In the genomic region with DNA sequence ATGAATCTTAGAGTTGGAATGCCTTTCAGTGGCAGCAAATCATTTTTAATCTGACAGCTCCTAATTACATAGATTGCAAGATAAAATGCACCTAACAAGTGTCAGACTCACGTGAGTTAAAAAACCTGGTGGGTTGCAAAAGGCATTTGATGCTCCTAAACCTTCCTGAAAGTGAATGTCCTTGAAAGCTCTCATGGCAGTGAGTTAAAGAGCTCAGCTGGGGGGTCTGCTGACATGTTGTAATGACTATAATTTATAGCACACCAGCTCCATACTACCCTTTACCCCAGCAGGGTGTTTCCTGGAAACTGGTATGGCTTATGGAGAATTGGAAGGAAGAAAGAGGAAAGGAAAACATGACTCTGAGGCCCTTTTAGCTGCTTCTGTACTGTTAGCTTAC, we compare ENCODE assay signal across 1 cellular context.
TF ChIP-seq lines count a peak whose summit lies in the region.

No MANE protein-coding gene starts in this region.

TF ChIP-seq in K562, 482 proteins besides CTCF, POLR2A, EP300 and RAD21 (continued from another document):
- TF ChIP-seq, protein P1, sequence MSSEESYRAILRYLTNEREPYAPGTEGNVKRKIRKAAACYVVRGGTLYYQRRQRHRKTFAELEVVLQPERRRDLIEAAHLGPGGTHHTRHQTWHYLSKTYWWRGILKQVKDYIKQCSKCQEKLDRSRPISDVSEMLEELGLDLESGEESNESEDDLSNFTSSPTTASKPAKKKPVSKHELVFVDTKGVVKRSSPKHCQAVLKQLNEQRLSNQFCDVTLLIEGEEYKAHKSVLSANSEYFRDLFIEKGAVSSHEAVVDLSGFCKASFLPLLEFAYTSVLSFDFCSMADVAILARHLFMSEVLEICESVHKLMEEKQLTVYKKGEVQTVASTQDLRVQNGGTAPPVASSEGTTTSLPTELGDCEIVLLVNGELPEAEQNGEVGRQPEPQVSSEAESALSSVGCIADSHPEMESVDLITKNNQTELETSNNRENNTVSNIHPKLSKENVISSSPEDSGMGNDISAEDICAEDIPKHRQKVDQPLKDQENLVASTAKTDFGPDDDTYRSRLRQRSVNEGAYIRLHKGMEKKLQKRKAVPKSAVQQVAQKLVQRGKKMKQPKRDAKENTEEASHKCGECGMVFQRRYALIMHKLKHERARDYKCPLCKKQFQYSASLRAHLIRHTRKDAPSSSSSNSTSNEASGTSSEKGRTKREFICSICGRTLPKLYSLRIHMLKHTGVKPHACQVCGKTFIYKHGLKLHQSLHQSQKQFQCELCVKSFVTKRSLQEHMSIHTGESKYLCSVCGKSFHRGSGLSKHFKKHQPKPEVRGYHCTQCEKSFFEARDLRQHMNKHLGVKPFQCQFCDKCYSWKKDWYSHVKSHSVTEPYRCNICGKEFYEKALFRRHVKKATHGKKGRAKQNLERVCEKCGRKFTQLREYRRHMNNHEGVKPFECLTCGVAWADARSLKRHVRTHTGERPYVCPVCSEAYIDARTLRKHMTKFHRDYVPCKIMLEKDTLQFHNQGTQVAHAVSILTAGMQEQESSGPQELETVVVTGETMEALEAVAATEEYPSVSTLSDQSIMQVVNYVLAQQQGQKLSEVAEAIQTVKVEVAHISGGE (CRISPR knock-in tag; IDR thresholded peaks at IDR 0.05), result no peak
- TF ChIP-seq E2F1 (CRISPR knock-in tag; IDR thresholded peaks at IDR 0.05), result no peak
- TF ChIP-seq PKNOX1 (IDR thresholded peaks at IDR 0.05), result peak; percentile 14; the same call in 1 of the 2 replicates
- TF ChIP-seq IFI16 (CRISPR knock-in tag; IDR thresholded peaks at IDR 0.05), result no peak
- no peak for TF ChIP-seq HIVEP1 (CRISPR knock-in tag; IDR thresholded peaks at IDR 0.05)
- no peak for TF ChIP-seq PRDM10 (IDR thresholded peaks at IDR 0.05; ENCODE audit: partially characterized antibody)
- TF ChIP-seq MEIS2 (IDR thresholded peaks at IDR 0.05; ENCODE audit: partially characterized antibody), result peak; percentile 65
- no peak for TF ChIP-seq JUNB (CRISPR knock-in tag; conservative IDR thresholded peaks at IDR 0.05)
- TF ChIP-seq HOMEZ (CRISPR knock-in tag; IDR thresholded peaks at IDR 0.05), result no peak
- no peak for TF ChIP-seq POLR2G (IDR thresholded peaks at IDR 0.05; ENCODE audit: low read depth, low read length)
- TF ChIP-seq NR3C1 (CRISPR knock-in tag; IDR thresholded peaks at IDR 0.05), result no peak
- TF ChIP-seq ZMIZ1 (IDR thresholded peaks at IDR 0.05; ENCODE audit: low read depth in 2 of 2, low read length in 2 of 2), result no peak
- no peak for TF ChIP-seq NUFIP1 (IDR thresholded peaks at IDR 0.05; ENCODE audit: partially characterized antibody)
- TF ChIP-seq, protein P2, sequence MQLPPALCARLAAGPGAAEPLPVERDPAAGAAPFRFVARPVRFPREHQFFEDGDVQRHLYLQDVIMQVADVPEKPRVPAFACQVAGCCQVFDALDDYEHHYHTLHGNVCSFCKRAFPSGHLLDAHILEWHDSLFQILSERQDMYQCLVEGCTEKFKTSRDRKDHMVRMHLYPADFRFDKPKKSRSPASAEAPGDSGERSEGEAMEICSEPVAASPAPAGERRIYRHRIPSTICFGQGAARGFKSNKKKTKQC (CRISPR knock-in tag; IDR thresholded peaks at IDR 0.05), result no peak
- TF ChIP-seq PPARD (CRISPR knock-in tag; IDR thresholded peaks at IDR 0.05), result no peak
- TF ChIP-seq PBX2 (CRISPR knock-in tag; IDR thresholded peaks at IDR 0.05; ENCODE audit: low read depth), result no peak
- TF ChIP-seq PBX2 (tag; conservative IDR thresholded peaks at IDR 0.05; ENCODE audit: low read depth), result peak; percentile 60; the same call in 1 of the 2 replicates
- no peak for TF ChIP-seq ZNF143 (CRISPR knock-in tag; IDR thresholded peaks at IDR 0.05)
- TF ChIP-seq RBM14 (IDR thresholded peaks at IDR 0.05; ENCODE audit: borderline replicate concordance, insufficient read depth, low read depth, low read length), result no peak
TF ChIP-seq in K562: peak in this region for 3.
